Comparison of ENCODE assay signal across 1 cellular context in the genomic region with DNA sequence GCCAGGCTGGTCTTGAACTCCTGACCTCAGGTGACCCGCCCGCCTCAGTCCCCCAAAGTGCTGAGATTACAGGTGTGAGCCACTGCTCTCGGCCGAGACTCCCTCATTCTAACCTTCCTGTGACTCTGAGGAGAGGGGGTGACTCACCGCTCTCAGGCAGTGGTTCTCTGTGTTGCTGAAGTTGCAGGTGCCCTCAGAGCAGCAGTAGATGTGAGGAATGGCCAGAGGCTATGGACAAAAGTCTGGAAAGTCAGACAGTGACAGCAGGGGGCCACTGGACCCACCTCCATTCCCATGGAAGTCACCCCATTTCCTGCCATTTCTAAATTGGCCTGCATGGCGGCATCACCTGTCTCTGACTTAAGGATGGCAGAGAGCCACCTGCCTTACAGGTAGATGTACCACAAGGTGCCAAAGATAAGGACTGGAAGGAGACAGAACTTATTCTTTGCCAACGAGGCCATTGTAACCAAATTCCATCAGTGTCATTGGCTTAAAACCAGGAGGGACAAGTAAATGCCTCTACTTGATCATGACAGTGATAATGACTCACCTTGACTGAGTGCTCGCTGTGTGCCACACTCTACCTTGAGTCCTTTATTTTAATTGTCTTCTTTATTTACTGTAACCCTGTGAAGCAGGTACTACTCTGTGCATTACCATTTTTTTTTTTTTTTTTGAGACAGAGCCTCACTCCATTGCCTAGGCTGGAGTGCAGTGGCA.
TF ChIP-seq lines count a peak whose summit lies in the region.

No MANE protein-coding gene starts in this region.

TF ChIP-seq in HepG2, 621 proteins besides CTCF, POLR2A, EP300 and RAD21:
- TF ChIP-seq ZNF263 (CRISPR knock-in tag; IDR thresholded peaks at IDR 0.05) (no peak), ZNF589 (CRISPR knock-in tag; conservative IDR thresholded peaks at IDR 0.05) (no peak), MED8 (CRISPR knock-in tag; IDR thresholded peaks at IDR 0.05; ENCODE audit: insufficient replicate concordance) (no peak), TCF7 (IDR thresholded peaks at IDR 0.05; ENCODE audit: low read depth) (no peak), FOSL2 (CRISPR knock-in tag; IDR thresholded peaks at IDR 0.05) (0 out of 2 replicates have a peak, but pooled peaks have one; percentile 25), NFRKB (IDR thresholded peaks at IDR 0.05) (no peak)
- TF ChIP-seq, protein P1, sequence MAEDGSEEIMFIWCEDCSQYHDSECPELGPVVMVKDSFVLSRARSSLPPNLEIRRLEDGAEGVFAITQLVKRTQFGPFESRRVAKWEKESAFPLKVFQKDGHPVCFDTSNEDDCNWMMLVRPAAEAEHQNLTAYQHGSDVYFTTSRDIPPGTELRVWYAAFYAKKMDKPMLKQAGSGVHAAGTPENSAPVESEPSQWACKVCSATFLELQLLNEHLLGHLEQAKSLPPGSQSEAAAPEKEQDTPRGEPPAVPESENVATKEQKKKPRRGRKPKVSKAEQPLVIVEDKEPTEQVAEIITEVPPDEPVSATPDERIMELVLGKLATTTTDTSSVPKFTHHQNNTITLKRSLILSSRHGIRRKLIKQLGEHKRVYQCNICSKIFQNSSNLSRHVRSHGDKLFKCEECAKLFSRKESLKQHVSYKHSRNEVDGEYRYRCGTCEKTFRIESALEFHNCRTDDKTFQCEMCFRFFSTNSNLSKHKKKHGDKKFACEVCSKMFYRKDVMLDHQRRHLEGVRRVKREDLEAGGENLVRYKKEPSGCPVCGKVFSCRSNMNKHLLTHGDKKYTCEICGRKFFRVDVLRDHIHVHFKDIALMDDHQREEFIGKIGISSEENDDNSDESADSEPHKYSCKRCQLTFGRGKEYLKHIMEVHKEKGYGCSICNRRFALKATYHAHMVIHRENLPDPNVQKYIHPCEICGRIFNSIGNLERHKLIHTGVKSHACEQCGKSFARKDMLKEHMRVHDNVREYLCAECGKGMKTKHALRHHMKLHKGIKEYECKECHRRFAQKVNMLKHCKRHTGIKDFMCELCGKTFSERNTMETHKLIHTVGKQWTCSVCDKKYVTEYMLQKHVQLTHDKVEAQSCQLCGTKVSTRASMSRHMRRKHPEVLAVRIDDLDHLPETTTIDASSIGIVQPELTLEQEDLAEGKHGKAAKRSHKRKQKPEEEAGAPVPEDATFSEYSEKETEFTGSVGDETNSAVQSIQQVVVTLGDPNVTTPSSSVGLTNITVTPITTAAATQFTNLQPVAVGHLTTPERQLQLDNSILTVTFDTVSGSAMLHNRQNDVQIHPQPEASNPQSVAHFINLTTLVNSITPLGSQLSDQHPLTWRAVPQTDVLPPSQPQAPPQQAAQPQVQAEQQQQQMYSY (CRISPR knock-in tag; IDR thresholded peaks at IDR 0.05), result no peak
